9 cellular contexts compared by ENCODE assay signal in the genomic region with DNA sequence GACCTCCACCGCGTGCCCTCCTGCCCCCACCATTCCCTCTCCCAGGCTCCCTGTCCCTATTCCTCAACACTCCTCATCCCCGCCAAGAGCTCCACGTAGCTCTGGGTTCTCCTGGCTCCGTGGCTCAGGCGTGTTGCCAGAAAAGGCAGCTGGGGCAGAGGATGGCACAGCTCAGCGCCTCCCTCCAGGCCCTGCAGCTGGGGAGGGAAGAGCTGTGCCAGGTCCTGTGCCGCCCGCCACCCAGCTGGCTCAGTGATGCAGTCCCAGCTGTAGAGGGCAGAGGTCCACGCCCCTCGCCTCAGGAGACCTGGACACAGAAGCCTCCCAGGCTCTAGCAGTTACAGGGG. TPM values are rescaled to one million over a fixed set of nuclear protein-coding genes. Genes with fewer than 3 reads are reported as not detected.
DNase-seq lines count a peak whose midpoint lies in the region; ATAC-seq lines count a peak whose summit lies in the region.
"Had no signal": no experiment of that assay in that cellular context is flagged by ENCODE, and none has a peak within 500 bp of the region (broad histone marks: within the 10 kb centered on the region; RNA-seq: fewer than 3 reads in every experiment).

No MANE protein-coding gene starts in this region.

- peak; percentile 36 for DNase-seq in ACHN
- peak; percentile 78 for DNase-seq in NCI-H2196 treated with DMSO at 0.1 percent for 48 hours (lab: John Stamatoyannopoulos, UW; ENCODE audit: unreplicated experiment)
- peak; percentile 88 to 99 (median 96) for DNase-seq in head of caudate nucleus
- peak in 55 of 56 donors; percentile 41 to 97 (median 88) for DNase-seq in nucleus accumbens (lab: John Stamatoyannopoulos, UW)
- no peak for DNase-seq in NCI-H1436 treated with DMSO at 0.1 percent for 48 hours (lab: John Stamatoyannopoulos, UW)
- DNase-seq in T-helper 9 cell = no peak
- DNase-seq in H4 (ENCODE audit: low spot score) = no peak
- DNase-seq: activated CD8-positive, alpha-beta T cell treated with anti-CD3 and anti-CD28 coated beads, Interleukin-2, amount 10 ng/mL, durations not matched to agents 7 days and 5 days had no signal

- intact Hi-C loops in head of caudate nucleus (cut with DNase I) = no loop called here

- ATAC-seq in activated CD4-positive, CD25-positive, alpha-beta regulatory T cell treated with anti-CD3 and anti-CD28 coated beads, Interleukin-2, amount 50 U/mL, for 24 hours = no peak
- ATAC-seq: activated CD8-positive, alpha-beta T cell treated with anti-CD3 and anti-CD28 coated beads, Interleukin-2, amount 10 ng/mL, durations not matched to agents 7 days and 5 days had no signal

- in situ Hi-C loops in ACHN (cut with HindIII; ENCODE audit: low pct_ligation_motif_present, low pct_unique_long_range_greater_than_20kb, low sequenced_read_pairs) = no loop called here

RNA-seq across cellular contexts. Expression of a gene that starts 4.2 kb away (rescaled TPM):
- total RNA-seq in H4 (2014; rRNA removed; shearing (Covaris generic)) = 9.5 and 16.2 TPM in 2 replicates

RNA-seq across cellular contexts. Expression of a gene that starts 4.6 kb away (rescaled TPM):
- total RNA-seq in H4 (2014; rRNA removed; shearing (Covaris generic)) = 4.8 and 5.1 TPM in 2 replicates

RNA-seq across cellular contexts. Expression of a gene that starts 22.8 kb away (rescaled TPM):
- total RNA-seq in H4 (2014; rRNA removed; shearing (Covaris generic)) = 0.23 TPM in 1 of 2 replicates, not detected in the other

Comparison
In these comparisons a context has a peak if more than half of its experiments do, and no peak if none do; other contexts are left out.
1. DNase-seq: peak in ACHN (single experiment), NCI-H2196 treated with DMSO at 0.1 percent for 48 hours (single experiment), head of caudate nucleus (42 of 42) and nucleus accumbens (55 of 56); none in NCI-H1436 treated with DMSO at 0.1 percent for 48 hours (single experiment), T-helper 9 cell (single experiment) and H4 (single experiment).